ENCODE assay signal across 9 cellular contexts in the genomic region with DNA sequence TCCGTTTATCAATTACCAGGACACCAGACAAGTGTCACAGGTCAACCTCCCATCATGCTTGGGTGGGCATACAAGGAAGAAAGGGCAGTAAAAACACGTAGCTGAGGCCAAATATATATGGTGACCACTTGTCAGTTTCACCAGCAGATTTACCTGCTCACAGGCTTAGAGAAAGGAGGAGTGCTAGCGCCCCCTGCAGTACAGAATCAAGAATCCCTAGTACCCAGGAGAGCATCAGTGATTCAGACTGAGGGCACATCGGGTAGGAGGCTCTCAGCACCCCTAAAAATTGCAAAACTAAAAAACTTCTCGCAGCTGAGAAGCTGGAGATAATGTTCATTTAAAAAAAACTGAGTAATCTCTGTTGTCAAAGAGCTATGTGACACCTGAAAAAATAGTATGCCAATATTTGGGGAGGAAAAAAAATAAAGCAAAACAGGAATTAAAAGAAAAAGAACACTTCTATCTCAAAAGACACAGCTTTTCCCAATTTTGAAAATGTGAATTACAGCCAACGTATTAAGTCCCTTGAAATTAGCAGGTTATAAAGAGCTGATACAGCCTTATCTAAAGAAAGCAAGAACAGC. TPM values are rescaled to one million over a fixed set of nuclear protein-coding genes. Genes with fewer than 3 reads are reported as not detected.
DNase-seq lines count a peak whose midpoint lies in the region; ATAC-seq and TF ChIP-seq lines count a peak whose summit lies in the region.
"Had no signal": no experiment of that assay in that cellular context is flagged by ENCODE, and none has a peak within 500 bp of the region (broad histone marks: within the 10 kb centered on the region; RNA-seq: fewer than 3 reads in every experiment).

No MANE protein-coding gene starts in this region.

- intact Hi-C loops in aorta (cut with DNase I), result loop anchor here (5.0 kb wide), 1 partner anchor 1382 kb away; no protein-coding TSS in a partner anchor

- H3K9me2 ChIP-seq in Karpas-422 (replicated peaks; ENCODE audit: insufficient read depth, low read length), result no peaks in the 10 kb centered on the region

- H3K9ac ChIP-seq in Karpas-422 (ENCODE audit: low read length), result no peak overlapping the region

- H3K27ac Mint-ChIP-seq in nephron, result peak overlapping the region; percentile 37 to 49 (median 46)
- H3K27ac Mint-ChIP-seq: activated naive CD4-positive, alpha-beta T cell treated with anti-CD3 and anti-CD28 coated beads, Interleukin-2, amount 50 U/mL, for 24 hours had no signal

- no peak overlapping the region for H3K4me3 Mint-ChIP-seq in nephron
- H3K4me3 Mint-ChIP-seq: activated naive CD4-positive, alpha-beta T cell treated with anti-CD3 and anti-CD28 coated beads, Interleukin-2, amount 50 U/mL, for 24 hours had no signal

- H3K4me1 Mint-ChIP-seq in nephron, result peaks cover 10% of the 10 kb centered on the region
- H3K4me1 Mint-ChIP-seq: activated naive CD4-positive, alpha-beta T cell treated with anti-CD3 and anti-CD28 coated beads, Interleukin-2, amount 50 U/mL, for 24 hours had no signal

- H3K79me2 ChIP-seq in Karpas-422 (ENCODE audit: low read length), result no peaks in the 10 kb centered on the region

- H3K4me2 ChIP-seq in Karpas-422 (ENCODE audit: low read depth, low read length, poor library complexity, severe bottlenecking), result no peak overlapping the region

- H3K9me3 ChIP-seq in Karpas-422 (ENCODE audit: low read length), result no peaks in the 10 kb centered on the region
- H3K9me3 ChIP-seq in SJCRH30 (replicated peaks), result no peaks in the 10 kb centered on the region
- no peaks in the 10 kb centered on the region for H3K9me3 ChIP-seq in aorta (ENCODE audit: control insufficient read depth, low read length)

- H3K4me1 ChIP-seq in Karpas-422 (ENCODE audit: low read length) (no peaks in the 10 kb centered on the region), SJCRH30 (no peaks in the 10 kb centered on the region), aorta (ENCODE audit: control insufficient read depth in 1 of 2, insufficient read depth in 2 of 2, low read length in 2 of 2) (no peaks in the 10 kb centered on the region)

- H3K27me3 ChIP-seq in Karpas-422 (ENCODE audit: low read length) (no peaks in the 10 kb centered on the region), SJCRH30 (no peaks in the 10 kb centered on the region), aorta (ENCODE audit: control insufficient read depth in 1 of 2, insufficient read depth in 2 of 2, low read length in 1 of 2) (no peaks in the 10 kb centered on the region)

- peak; percentile 54 to 67 (median 65) for TF ChIP-seq CTCF in nephron (IDR thresholded peaks at IDR 0.05; ENCODE audit: unreplicated experiment in 3 of 3)

- ATAC-seq in GM21360 (IDR thresholded peaks at IDR 0.05; ENCODE audit: unreplicated experiment), result peak; percentile 81
- no peak for ATAC-seq in aorta (ENCODE audit: low FRiP score)

- no peak overlapping the region for H3K27ac ChIP-seq in Karpas-422 (ENCODE audit: low read length)
- H3K27ac ChIP-seq in SJCRH30, result no peak overlapping the region
- no peak overlapping the region for H3K27ac ChIP-seq in aorta (ENCODE audit: low read depth in 1 of 2, low read length in 2 of 2)

- H3K36me3 ChIP-seq in Karpas-422 (ENCODE audit: insufficient read depth, low read length) (no peaks in the 10 kb centered on the region), SJCRH30 (no peaks in the 10 kb centered on the region), aorta (ENCODE audit: control insufficient read depth in 1 of 2, insufficient read depth in 2 of 2, low read length in 1 of 2) (no peaks in the 10 kb centered on the region)

- H3K36me3 Mint-ChIP-seq in nephron (ENCODE audit: low read depth), result no peaks in the 10 kb centered on the region
- H3K36me3 Mint-ChIP-seq: activated naive CD4-positive, alpha-beta T cell treated with anti-CD3 and anti-CD28 coated beads, Interleukin-2, amount 50 U/mL, for 24 hours had no signal

- no peaks in the 10 kb centered on the region for H3K9me3 Mint-ChIP-seq in nephron
- H3K9me3 Mint-ChIP-seq: activated naive CD4-positive, alpha-beta T cell treated with anti-CD3 and anti-CD28 coated beads, Interleukin-2, amount 50 U/mL, for 24 hours had no signal

- WGBS in aorta, 2 donors, result 7 to 10% methylated on average over 6 of the region's 6 CpGs

- no peak overlapping the region for H3K4me3 ChIP-seq in Karpas-422 (ENCODE audit: low read length)
- H3K4me3 ChIP-seq in SJCRH30, result no peak overlapping the region
- no peak overlapping the region for H3K4me3 ChIP-seq in aorta (ENCODE audit: low read length in 2 of 2)

- peak; percentile 79 for DNase-seq in DMS 273 (lab: John Stamatoyannopoulos, UW; ENCODE audit: unreplicated experiment)
- DNase-seq in DMS 273 treated with DMSO at 0.1 percent for 48 hours (lab: John Stamatoyannopoulos, UW), result no peak
- peak; percentile 89 for DNase-seq in Karpas-422
- peak; percentile 31 to 55 for DNase-seq in SJCRH30
- peak; percentile 82 for DNase-seq in dermis blood vessel endothelial cell
- no peak for DNase-seq in aorta

- H2AFZ ChIP-seq in Karpas-422 (ENCODE audit: low read length), result no peak overlapping the region

- no peaks in the 10 kb centered on the region for H4K20me1 ChIP-seq in Karpas-422 (ENCODE audit: insufficient read depth, low read depth, low read length)

- peaks cover 15% of the 10 kb centered on the region for H3K27me3 Mint-ChIP-seq in nephron (ENCODE audit: low read depth)

RNA-seq across cellular contexts. Expression of a gene that starts 21.2 kb away (rescaled TPM):
- total RNA-seq in Karpas-422 (2014; rRNA removed; shearing (Covaris generic); ENCODE audit: low replicate concordance), result 10.1 and 12.7 TPM in 2 replicates
- 10.4 and 12.3 TPM in 2 replicates for total RNA-seq in SJCRH30 (2014; rRNA removed; shearing (Covaris generic))
- 11.1 and 14.8 TPM in 2 replicates for total RNA-seq in dermis blood vessel endothelial cell
- 10 to 100 TPM; 46.7 to 47.1 TPM for total RNA-seq in aorta
- 10 to 100 TPM; 10.6 to 21.3 TPM for polyA plus RNA-seq in aorta

RNA-seq across cellular contexts. Expression of a gene that starts 29.5 kb away (rescaled TPM):
- total RNA-seq in Karpas-422 (2014; rRNA removed; shearing (Covaris generic); ENCODE audit: low replicate concordance), result 0.52 TPM in 1 of 2 replicates, not detected in the other
- total RNA-seq in SJCRH30 (2014; rRNA removed; shearing (Covaris generic)), result 0.49 and 0.63 TPM in 2 replicates
- total RNA-seq in dermis blood vessel endothelial cell (3.0 and 3.4 TPM in 2 replicates), aorta (1 to 10 TPM; 1.8 to 5.4 TPM)
- 1 to 10 TPM; 2.1 to 9.6 TPM for polyA plus RNA-seq in aorta

Comparison
In these comparisons a context has a peak if more than half of its experiments do, and no peak if none do; other contexts are left out.
1. DNase-seq: peak in DMS 273 (single experiment), Karpas-422 (single experiment), SJCRH30 (2 of 2) and dermis blood vessel endothelial cell (single experiment); none in DMS 273 treated with DMSO at 0.1 percent for 48 hours (single experiment) and aorta (0 of 2).